14 cellular contexts compared by ENCODE assay signal in the genomic region with DNA sequence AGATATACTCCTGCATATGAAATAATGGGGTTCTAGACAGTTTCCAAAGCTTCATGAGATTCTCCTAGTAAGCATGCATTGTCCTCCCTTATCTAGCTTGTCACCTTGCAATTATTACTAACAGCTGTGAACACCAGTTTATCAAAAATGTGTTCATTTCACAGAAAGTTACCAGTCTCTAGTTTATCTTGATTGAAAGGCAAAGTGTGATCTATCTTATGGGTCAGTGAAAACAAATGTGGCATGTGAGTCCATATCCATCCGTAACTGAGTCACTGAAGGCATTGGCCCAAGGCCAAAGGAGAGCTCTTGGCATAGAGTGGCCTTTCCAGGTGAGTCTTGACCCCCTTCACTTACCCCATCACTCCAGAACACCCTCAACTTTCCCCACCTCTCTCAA. TPM values are rescaled to one million over a fixed set of nuclear protein-coding genes. Genes with fewer than 3 reads are reported as not detected.
DNase-seq lines count a peak whose midpoint lies in the region; ATAC-seq and TF ChIP-seq lines count a peak whose summit lies in the region.
"Had no signal": no experiment of that assay in that cellular context is flagged by ENCODE, and none has a peak within 500 bp of the region (broad histone marks: within the 10 kb centered on the region; RNA-seq: fewer than 3 reads in every experiment).

No MANE protein-coding gene starts in this region.

- peak overlapping the region; percentile 85 to 97 for H3K27ac Mint-ChIP-seq in natural killer cell
- H3K27ac Mint-ChIP-seq: H9 had no signal

- DNase-seq in HUDEP-2 (lab: John Stamatoyannopoulos, UW; ENCODE audit: unreplicated experiment in 76 of 76) (peak in 48 of 76 experiments; percentile 1 to 84 (median 38)), OCI-M1 (lab: John Stamatoyannopoulos, UW) (peak; percentile 64), erythroblast (lab: John Stamatoyannopoulos, UW) (peak; percentile 61 to 89), natural killer cell (no peak), cortex of kidney (lab: John Stamatoyannopoulos, UW) (no peak)
- DNase-seq: CD8-positive, alpha-beta memory T cell; DMS79; GOT3; H9; KG1 had no signal

- ATAC-seq in natural killer cell (peak; percentile 41 to 51 (median 41)), HG02759 (IDR thresholded peaks at IDR 0.05; ENCODE audit: unreplicated experiment) (no peak), GM19324 (IDR thresholded peaks at IDR 0.05; ENCODE audit: low FRiP score, unreplicated experiment) (no peak)
- ATAC-seq: A549 had no signal

- H3K4me1 Mint-ChIP-seq in natural killer cell = peaks cover 69 to 72% of the 10 kb centered on the region in 2 donors
- H3K4me1 Mint-ChIP-seq: CD8-positive, alpha-beta memory T cell; H9 had no signal

- no peak for TF ChIP-seq CTCF in natural killer cell (IDR thresholded peaks at IDR 0.05)

- no peaks in the 10 kb centered on the region for H3K27me3 Mint-ChIP-seq in natural killer cell (ENCODE audit: low read depth in 2 of 2)
- H3K27me3 Mint-ChIP-seq: CD8-positive, alpha-beta memory T cell had no signal

- no peak for TF ChIP-seq POLR2A in erythroblast (IDR thresholded peaks at IDR 0.05; ENCODE audit: low read length)

- H3K4me3 Mint-ChIP-seq in natural killer cell = peak overlapping the region; percentile 92
- H3K4me3 Mint-ChIP-seq: CD8-positive, alpha-beta memory T cell; H9 had no signal

- intact Hi-C loops in natural killer cell (cut with micrococcal nuclease) = no loop called here

- peaks cover 0 to 5% of the 10 kb centered on the region in 2 donors for H3K9me3 Mint-ChIP-seq in natural killer cell

- H3K36me3 Mint-ChIP-seq in natural killer cell = peaks cover 39% of the 10 kb centered on the region

RNA-seq across cellular contexts. Expression of a gene that starts 53.2 kb away (rescaled TPM):
- 100 to 1,000 TPM; 202 to 302 (median 301) TPM for total RNA-seq in natural killer cell
- total RNA-seq: G401 had no signal

Comparison
In these comparisons a context has a peak if more than half of its experiments do, and no peak if none do; other contexts are left out.
1. DNase-seq: peak in HUDEP-2 (48 of 76), OCI-M1 (single experiment) and erythroblast (2 of 2); none in natural killer cell (single experiment) and cortex of kidney (single experiment).
2. ATAC-seq: peak in natural killer cell (3 of 3); none in HG02759 (single experiment) and GM19324 (single experiment).